Comparison of ENCODE assay signal across 11 cellular contexts in the genomic region with DNA sequence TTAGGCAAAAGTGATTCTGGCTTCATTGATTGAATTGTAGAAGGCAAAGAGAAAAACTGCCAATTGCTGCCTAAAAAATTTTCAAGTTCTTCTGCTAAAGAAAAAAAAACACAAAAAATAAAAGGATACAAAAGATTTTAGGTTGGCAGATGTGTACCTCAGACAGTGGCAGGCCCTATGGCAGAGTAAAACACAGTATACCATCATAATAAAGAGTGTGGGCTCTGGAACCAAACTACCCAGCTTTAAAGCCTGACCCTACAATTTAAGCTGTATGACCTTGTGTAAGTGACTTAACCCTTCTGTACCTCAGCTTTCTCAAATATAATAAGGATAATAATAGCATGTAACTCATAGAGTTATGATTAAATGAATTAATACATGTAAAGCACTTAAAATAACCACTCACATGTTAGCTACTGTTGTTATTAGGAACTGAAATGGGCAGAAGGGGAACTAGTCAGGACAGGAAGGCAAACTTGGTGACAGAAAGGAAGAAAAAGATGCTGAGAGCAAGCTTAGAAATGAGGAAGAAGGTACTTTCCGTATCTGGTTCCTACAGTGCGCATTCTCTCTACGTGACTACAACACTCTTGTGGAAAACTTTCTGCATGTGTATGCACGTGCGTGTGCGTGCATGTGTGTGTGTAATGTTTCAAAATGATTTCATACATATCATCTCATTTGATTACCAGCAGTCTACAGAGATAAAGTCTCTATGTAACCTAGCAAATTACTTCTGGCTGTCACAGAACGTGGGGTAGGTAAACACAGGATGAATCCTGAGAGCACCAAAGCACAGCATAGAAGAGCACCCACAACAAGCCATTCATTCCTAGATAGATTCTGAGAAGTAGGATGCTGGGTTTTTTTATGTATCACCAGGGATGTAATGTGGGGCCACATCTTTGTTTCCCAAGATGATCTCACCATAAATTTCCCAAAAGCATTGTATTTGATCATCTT. TPM values are rescaled to one million over a fixed set of nuclear protein-coding genes. Genes with fewer than 3 reads are reported as not detected.
DNase-seq lines count a peak whose midpoint lies in the region; ATAC-seq and TF ChIP-seq lines count a peak whose summit lies in the region.
"Had no signal": no experiment of that assay in that cellular context is flagged by ENCODE, and none has a peak within 500 bp of the region (broad histone marks: within the 10 kb centered on the region; RNA-seq: fewer than 3 reads in every experiment).

No MANE protein-coding gene starts in this region.

- CTCF ChIA-PET in HEK293T (lab: Yijun Ruan, JAX), result no interaction called here

- H3K27me3 ChIP-seq in GM06990 (replicated peaks; ENCODE audit: control insufficient read depth, insufficient read depth, low read length) (no peaks in the 10 kb centered on the region), body of pancreas (no peaks in the 10 kb centered on the region)

- DNase-seq in GM06990 (ENCODE audit: extremely low read depth, insufficient read length), result peak; percentile 57
- no peak for DNase-seq in body of pancreas
- no peak for DNase-seq in ACHN
- DNase-seq in DMS 273 (lab: John Stamatoyannopoulos, UW; ENCODE audit: unreplicated experiment), result no peak
- no peak for DNase-seq in HEK293T (ENCODE audit: extremely low spot score)
- DNase-seq in HK-2 (ENCODE audit: unreplicated experiment), result no peak
- DNase-seq: activated effector memory CD4-positive, alpha-beta T cell treated with Interleukin-2 at 50 U/mL for 16 hours; DND-41; NCI-H187 treated with DMSO at 0.1 percent for 48 hours had no signal

- WGBS in body of pancreas, 2 donors, result 20 to 39% methylated on average over 7 of the region's 7 CpGs

- TF ChIP-seq CTCF in GM06990 (IDR thresholded peaks at IDR 0.05; ENCODE audit: insufficient read depth, low read length, poor library complexity, severe bottlenecking) (no peak), body of pancreas (IDR thresholded peaks at IDR 0.05) (no peak)

- intact Hi-C loops in body of pancreas (cut with DNase I), result loop anchor here (5.0 kb wide), 1 partner anchor 190 kb away; no protein-coding TSS in a partner anchor

- H3K4me1 ChIP-seq in body of pancreas, result peaks cover 96% of the 10 kb centered on the region

- peak; percentile 88 for ATAC-seq in GM19468 (IDR thresholded peaks at IDR 0.05; ENCODE audit: extremely low read depth, unreplicated experiment)
- ATAC-seq in HG03280 (IDR thresholded peaks at IDR 0.05; ENCODE audit: unreplicated experiment), result peak; percentile 95
- no peak for ATAC-seq in body of pancreas

- no peaks in the 10 kb centered on the region for H3K36me3 ChIP-seq in GM06990 (ENCODE audit: control insufficient read depth, insufficient read depth, low read length)
- H3K36me3 ChIP-seq in body of pancreas (replicated peaks in 1 of 2; ENCODE audit: insufficient read depth in 1 of 2, low read depth in 2 of 2), result no peaks in the 10 kb centered on the region

- TF ChIP-seq POLR2A in body of pancreas (IDR thresholded peaks at IDR 0.05), result no peak

- in situ Hi-C loops in ACHN (cut with HindIII; ENCODE audit: low pct_ligation_motif_present, low pct_unique_long_range_greater_than_20kb, low sequenced_read_pairs), result loop anchor here (25.0 kb wide), 1 partner anchor 180 kb away; no protein-coding TSS in a partner anchor

- H3K4me3 ChIP-seq in GM06990 (replicated peaks; ENCODE audit: low read depth, low read length) (no peak overlapping the region), body of pancreas (no peak overlapping the region)

- H3K9me3 ChIP-seq in body of pancreas, result no peaks in the 10 kb centered on the region

- POLR2A ChIA-PET in HEK293T (lab: Yijun Ruan, JAX), result interaction anchor here (1.6 kb wide), 1 partner anchor 10 kb away, joined by 5 read pairs; a partner anchor contains a TSS

- peak overlapping the region in 3 of 4 donors; percentile 35 to 94 (median 70) for H3K27ac ChIP-seq in body of pancreas

TF ChIP-seq in HEK293T, 16 proteins besides CTCF, POLR2A, EP300 and RAD21:
- TF ChIP-seq FOXA1 (IDR thresholded peaks at IDR 0.05) (no peak), TARDBP (IDR thresholded peaks at IDR 0.05) (no peak)

RNA-seq across cellular contexts. Expression of a gene that starts 13.7 kb away (rescaled TPM):
- 1,000 to 10,000 TPM; 1,064 to 1,447 TPM for total RNA-seq in body of pancreas
